In the genomic region with DNA sequence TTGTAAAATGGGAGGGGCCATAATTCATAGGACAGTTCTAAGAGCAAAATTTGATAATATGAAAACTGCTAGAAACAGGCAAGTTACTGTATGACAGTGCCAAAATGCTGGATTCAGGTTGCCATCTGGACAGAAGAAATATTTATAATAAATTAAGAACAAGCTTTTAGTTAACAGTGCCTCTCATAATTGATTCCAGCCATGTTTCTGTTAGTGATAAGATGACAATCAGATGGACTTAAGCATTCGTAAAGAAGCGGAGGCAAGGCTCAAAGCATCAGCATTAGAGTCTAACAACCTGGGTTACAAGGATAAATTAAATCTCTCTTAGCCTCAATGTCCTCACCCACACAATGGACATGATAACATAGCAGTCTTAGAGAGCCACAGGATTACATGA, we compare ENCODE assay signal across 1 cellular context.
TF ChIP-seq lines count a peak whose summit lies in the region.

No MANE protein-coding gene starts in this region.

TF ChIP-seq in SK-N-SH treated with all-trans-retinoic acid at 6 μM for 48 hours, 23 proteins besides CTCF, POLR2A, EP300 and RAD21 (continued from another document):
- TF ChIP-seq, protein P1, sequence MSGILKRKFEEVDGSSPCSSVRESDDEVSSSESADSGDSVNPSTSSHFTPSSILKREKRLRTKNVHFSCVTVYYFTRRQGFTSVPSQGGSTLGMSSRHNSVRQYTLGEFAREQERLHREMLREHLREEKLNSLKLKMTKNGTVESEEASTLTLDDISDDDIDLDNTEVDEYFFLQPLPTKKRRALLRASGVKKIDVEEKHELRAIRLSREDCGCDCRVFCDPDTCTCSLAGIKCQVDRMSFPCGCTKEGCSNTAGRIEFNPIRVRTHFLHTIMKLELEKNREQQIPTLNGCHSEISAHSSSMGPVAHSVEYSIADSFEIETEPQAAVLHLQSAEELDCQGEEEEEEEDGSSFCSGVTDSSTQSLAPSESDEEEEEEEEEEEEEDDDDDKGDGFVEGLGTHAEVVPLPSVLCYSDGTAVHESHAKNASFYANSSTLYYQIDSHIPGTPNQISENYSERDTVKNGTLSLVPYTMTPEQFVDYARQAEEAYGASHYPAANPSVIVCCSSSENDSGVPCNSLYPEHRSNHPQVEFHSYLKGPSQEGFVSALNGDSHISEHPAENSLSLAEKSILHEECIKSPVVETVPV (CRISPR knock-in tag; IDR thresholded peaks at IDR 0.05) = peak; percentile 68; the same call in 1 of the 2 replicates
- TF ChIP-seq ZNF8 (CRISPR knock-in tag; IDR thresholded peaks at IDR 0.05) = no peak
